In genomic region chr14:100339757-100340453, GRCh38 we compare ENCODE assay signal across 10 cellular contexts. TPM values are rescaled to one million over a fixed set of nuclear protein-coding genes. Genes with fewer than 3 reads are reported as not detected.
DNase-seq lines count a peak whose midpoint lies in the region; ATAC-seq and TF ChIP-seq lines count a peak whose summit lies in the region.
"Had no signal": no experiment of that assay in that cellular context is flagged by ENCODE, and none has a peak within 500 bp of the region (broad histone marks: within the 10 kb centered on the region; RNA-seq: fewer than 3 reads in every experiment).

No MANE protein-coding gene starts in this region.

- H3K27me3 ChIP-seq in left ventricle myocardium inferior (ENCODE audit: low read depth) (no peaks in the 10 kb centered on the region), ascending aorta (no peaks in the 10 kb centered on the region), prostate gland (replicated peaks; ENCODE audit: insufficient read depth) (no peaks in the 10 kb centered on the region)
- H3K27me3 ChIP-seq in naive thymus-derived CD4-positive, alpha-beta T cell (ENCODE audit: control insufficient read depth in 2 of 2, insufficient read depth in 2 of 2, low read length in 2 of 2) = no peaks in the 10 kb centered on the region

- CTCF ChIA-PET in naive thymus-derived CD4-positive, alpha-beta T cell (lab: Charles Lee) = no interaction called here

- H3K9me3 ChIP-seq in left ventricle myocardium inferior (replicated peaks) (no peaks in the 10 kb centered on the region), ascending aorta (no peaks in the 10 kb centered on the region), prostate gland (no peaks in the 10 kb centered on the region)
- H3K9me3 ChIP-seq in naive thymus-derived CD4-positive, alpha-beta T cell (ENCODE audit: control insufficient read depth in 2 of 3, low read length in 3 of 3) = no peaks in the 10 kb centered on the region

- POLR2A ChIA-PET in naive thymus-derived CD4-positive, alpha-beta T cell (lab: Charles Lee) = interaction anchor here (0.6 kb wide), 1 partner anchor 68 kb away, joined by 3 read pairs; no protein-coding TSS in a partner anchor

- H3K4me3 Mint-ChIP-seq in naive thymus-derived CD4-positive, alpha-beta T cell = peak overlapping the region in 1 of 10 donors; percentile 9
- H3K4me3 Mint-ChIP-seq in type B pancreatic cell = no peak overlapping the region

- no peaks in the 10 kb centered on the region for H3K27me3 Mint-ChIP-seq in naive thymus-derived CD4-positive, alpha-beta T cell
- no peaks in the 10 kb centered on the region for H3K27me3 Mint-ChIP-seq in type B pancreatic cell

- H3K4me1 Mint-ChIP-seq in naive thymus-derived CD4-positive, alpha-beta T cell = peaks cover 0 to 32% (median 0%) of the 10 kb centered on the region in 7 donors
- H3K4me1 Mint-ChIP-seq in type B pancreatic cell (ENCODE audit: unreplicated experiment) = peaks cover 10% of the 10 kb centered on the region

- H3K4me1 ChIP-seq in left ventricle myocardium inferior (peaks cover 26% of the 10 kb centered on the region), ascending aorta (peaks cover 3 to 8% of the 10 kb centered on the region in 2 donors), prostate gland (replicated peaks) (no peaks in the 10 kb centered on the region)
- H3K4me1 ChIP-seq in naive thymus-derived CD4-positive, alpha-beta T cell (ENCODE audit: control insufficient read depth in 2 of 2, insufficient read depth in 2 of 2, low read length in 2 of 2) = no peaks in the 10 kb centered on the region

- H3K36me3 Mint-ChIP-seq in naive thymus-derived CD4-positive, alpha-beta T cell = peaks cover 0 to 38% (median 11%) of the 10 kb centered on the region in 5 donors
- H3K36me3 Mint-ChIP-seq in type B pancreatic cell = peaks cover 25% of the 10 kb centered on the region

- H3K36me3 ChIP-seq in left ventricle myocardium inferior (peaks cover 63% of the 10 kb centered on the region), ascending aorta (peaks cover 26 to 35% of the 10 kb centered on the region in 2 donors), prostate gland (peaks cover 0 to 3% of the 10 kb centered on the region in 2 donors)
- H3K36me3 ChIP-seq in naive thymus-derived CD4-positive, alpha-beta T cell (ENCODE audit: control insufficient read depth in 2 of 3, insufficient read depth in 3 of 3, low read length in 3 of 3) = peaks cover 0 to 34% (median 0%) of the 10 kb centered on the region in 3 experiments

- H3K27ac ChIP-seq in left ventricle myocardium inferior (replicated peaks) = peak overlapping the region; percentile 71
- peak overlapping the region; percentile 61 to 69 for H3K27ac ChIP-seq in ascending aorta
- no peak overlapping the region for H3K27ac ChIP-seq in naive thymus-derived CD4-positive, alpha-beta T cell (ENCODE audit: low read depth, low read length)
- no peak overlapping the region for H3K27ac ChIP-seq in prostate gland

- TF ChIP-seq CTCF in left ventricle myocardium inferior (IDR thresholded peaks at IDR 0.05; ENCODE audit: borderline replicate concordance) (no peak), ascending aorta (IDR thresholded peaks at IDR 0.05) (no peak), type B pancreatic cell (conservative IDR thresholded peaks at IDR 0.05) (no peak), prostate gland (IDR thresholded peaks at IDR 0.05) (no peak)

- no peak for TF ChIP-seq POLR2A in prostate gland (IDR thresholded peaks at IDR 0.05)

- ATAC-seq in Right ventricle myocardium superior (ENCODE audit: poor library complexity) (no peak), GM21528 (IDR thresholded peaks at IDR 0.05; ENCODE audit: low FRiP score, unreplicated experiment) (no peak)
- ATAC-seq in naive thymus-derived CD4-positive, alpha-beta T cell = no peak

- H3K9me3 Mint-ChIP-seq in naive thymus-derived CD4-positive, alpha-beta T cell = no peaks in the 10 kb centered on the region
- no peaks in the 10 kb centered on the region for H3K9me3 Mint-ChIP-seq in type B pancreatic cell

- intact Hi-C loops in left ventricle myocardium inferior (cut with micrococcal nuclease) = no loop called here
- intact Hi-C loops in Right ventricle myocardium superior (cut with DNase I) = no loop called here
- intact Hi-C loops in ascending aorta (cut with DNase I) = no loop called here
- intact Hi-C loops in naive thymus-derived CD4-positive, alpha-beta T cell (cut with micrococcal nuclease) = no loop called here
- intact Hi-C loops in prostate gland (cut with DNase I) = no loop called here

- peak overlapping the region in 6 of 9 donors; percentile 27 to 75 (median 70) for H3K27ac Mint-ChIP-seq in naive thymus-derived CD4-positive, alpha-beta T cell
- H3K27ac Mint-ChIP-seq in type B pancreatic cell = peak overlapping the region; percentile 30

- DNase-seq in left ventricle myocardium inferior (no peak), Right ventricle myocardium superior (no peak), ascending aorta (ENCODE audit: low spot score in 2 of 2) (no peak), type B pancreatic cell (ENCODE audit: extremely low spot score, unreplicated experiment) (no peak), GM19240 (ENCODE audit: insufficient read length, low spot score) (no peak), prostate gland (ENCODE audit: low spot score) (no peak)
- DNase-seq in naive thymus-derived CD4-positive, alpha-beta T cell = no peak

- WGBS in prostate gland = 87% methylated on average over 6 of the region's 6 CpGs

- H3K4me3 ChIP-seq in left ventricle myocardium inferior (no peak overlapping the region), ascending aorta (no peak overlapping the region), prostate gland (no peak overlapping the region)
- H3K4me3 ChIP-seq in naive thymus-derived CD4-positive, alpha-beta T cell (ENCODE audit: low read length) = no peak overlapping the region

RNA-seq across cellular contexts. Expression of gene SLC25A47, which starts 16.8 kb away (rescaled TPM):
- total RNA-seq in left ventricle myocardium inferior (not detected), Right ventricle myocardium superior (not detected), ascending aorta (not detected), type B pancreatic cell (ENCODE audit: low replicate concordance) (not detected in 2 replicates), prostate gland (under 1 TPM in 1 of 2 donors, not detected in 1; 0.51 TPM)
- total RNA-seq in naive thymus-derived CD4-positive, alpha-beta T cell = not detected
- not detected for polyA plus RNA-seq in naive thymus-derived CD4-positive, alpha-beta T cell
- total RNA-seq: T-helper 1 cell treated with Interleukin-12 subunit alpha and Interleukin-12 subunit beta and Interleukin-4 antibody, amounts not matched to agents 30 ng/mL and 1 ng/mL, for 36 hours had no signal
- polyA plus RNA-seq: BJ had no signal

RNA-seq across cellular contexts. Expression of gene SLC25A29, which starts 33.7 kb away (rescaled TPM):
- total RNA-seq in left ventricle myocardium inferior (24.5 TPM), Right ventricle myocardium superior (17.6 TPM), ascending aorta (193 TPM), type B pancreatic cell (ENCODE audit: low replicate concordance) (72.8 and 101 TPM in 2 replicates), prostate gland (100 to 1,000 TPM; 147 to 169 TPM)
- 10 to 100 TPM in 3 of 5 experiments, 1 to 10 TPM in 2; 5.9 to 25.6 (median 10.4) TPM for total RNA-seq in naive thymus-derived CD4-positive, alpha-beta T cell
- polyA plus RNA-seq in naive thymus-derived CD4-positive, alpha-beta T cell = 1 to 10 TPM in 1 of 2 donors, under 1 TPM in 1; 0.38 to 5.3 TPM

RNA-seq across cellular contexts. Expression of gene WDR25, which starts 36.4 kb away (rescaled TPM):
- 5.4 TPM for total RNA-seq in left ventricle myocardium inferior
- 3.9 TPM for total RNA-seq in Right ventricle myocardium superior
- total RNA-seq in ascending aorta = 21.0 TPM
- total RNA-seq in naive thymus-derived CD4-positive, alpha-beta T cell = 10 to 100 TPM in 1 of 5 experiments, 1 to 10 TPM in 4; 5.4 to 11.6 (median 6.6) TPM
- 10 to 100 TPM; 12.2 to 18.1 TPM for polyA plus RNA-seq in naive thymus-derived CD4-positive, alpha-beta T cell
- 9.6 and 11.3 TPM in 2 replicates for total RNA-seq in type B pancreatic cell (ENCODE audit: low replicate concordance)
- total RNA-seq in prostate gland = 10 to 100 TPM; 20.2 to 22.2 TPM

Comparison
In these comparisons a context has a peak if more than half of its experiments do, and no peak if none do; other contexts are left out.
1. H3K27ac ChIP-seq: peak in left ventricle myocardium inferior (single experiment) and ascending aorta (2 of 2); none in naive thymus-derived CD4-positive, alpha-beta T cell (single experiment) and prostate gland (0 of 2).